8 cellular contexts compared by ENCODE assay signal in genomic region chr2:156334496-156335478, GRCh38.
DNase-seq lines count a peak whose midpoint lies in the region; ATAC-seq and TF ChIP-seq lines count a peak whose summit lies in the region.

No MANE protein-coding gene starts in this region.

- peak overlapping the region; percentile 63 for H3K4me3 ChIP-seq in OCI-LY1 (ENCODE audit: low read depth, low read length, poor library complexity, severe bottlenecking)
- H3K4me3 ChIP-seq in muscle layer of colon (ENCODE audit: low read depth in 1 of 2, low read length in 2 of 2): peak overlapping the region; percentile 74 to 91

- H3K27ac ChIP-seq in OCI-LY1 (ENCODE audit: low read depth, low read length, poor library complexity, severe bottlenecking) (no peak overlapping the region), muscle layer of colon (ENCODE audit: low read depth, low read length) (peak overlapping the region; percentile 81)

- peak; percentile 92 for DNase-seq in AG20443 (ENCODE audit: low spot score)
- peak; percentile 82 for DNase-seq in HK-2 (ENCODE audit: unreplicated experiment)
- peak; percentile 84 to 87 for DNase-seq in activated T-cell treated with anti-CD3 and anti-CD28 coated beads, Interleukin-2, amount 50 U/mL, for 48 hours
- DNase-seq in erythroblast (lab: John Stamatoyannopoulos, UW): peak; percentile 81 to 88
- peak; percentile 75 for DNase-seq in stimulated activated CD8-positive, alpha-beta memory T cell treated with anti-CD3 and anti-CD28 coated beads, Interleukin-7, amount 100 ng/mL, for 24 hours (ENCODE audit: low read depth)

- no peaks in the 10 kb centered on the region for H3K9me2 ChIP-seq in OCI-LY1 (ENCODE audit: low read depth, low read length)

- H3K36me3 ChIP-seq in OCI-LY1 (ENCODE audit: insufficient read depth, low read length) (no peaks in the 10 kb centered on the region), muscle layer of colon (ENCODE audit: insufficient read depth, low read length) (no peaks in the 10 kb centered on the region)

- H3K9me3 ChIP-seq in OCI-LY1 (ENCODE audit: low read length) (no peaks in the 10 kb centered on the region), muscle layer of colon (ENCODE audit: low read length) (no peaks in the 10 kb centered on the region)

- TF ChIP-seq CTCF in OCI-LY1 (IDR thresholded peaks at IDR 0.05; ENCODE audit: low read length): no peak

- peak; percentile 3 for ATAC-seq in GM19324 (IDR thresholded peaks at IDR 0.05; ENCODE audit: low FRiP score, unreplicated experiment)

- peak; percentile 63 for TF ChIP-seq POLR2A in erythroblast (IDR thresholded peaks at IDR 0.05; ENCODE audit: low read length)

- no peaks in the 10 kb centered on the region for H4K20me1 ChIP-seq in OCI-LY1 (ENCODE audit: insufficient read depth, low read length)

- no peaks in the 10 kb centered on the region for H3K79me2 ChIP-seq in OCI-LY1 (ENCODE audit: insufficient read depth, low read length)

- H2AFZ ChIP-seq in OCI-LY1 (ENCODE audit: low read length): no peak overlapping the region

- no peaks in the 10 kb centered on the region for H3K27me3 ChIP-seq in OCI-LY1 (ENCODE audit: insufficient read depth, low read length)
- H3K27me3 ChIP-seq in muscle layer of colon (ENCODE audit: control insufficient read depth in 1 of 2, insufficient read depth in 2 of 2, low read length in 2 of 2): peaks cover 8 to 9% of the 10 kb centered on the region in 2 donors

- H3K4me2 ChIP-seq in OCI-LY1 (ENCODE audit: low read length): peak overlapping the region; percentile 67

- no peaks in the 10 kb centered on the region for H3F3A ChIP-seq in OCI-LY1 (ENCODE audit: insufficient read depth, low read length)

- H3K9ac ChIP-seq in OCI-LY1 (ENCODE audit: low read length) (peak overlapping the region; percentile 44; the same call in 1 of the 2 replicates), muscle layer of colon (ENCODE audit: low read length) (peak overlapping the region; percentile 94)

- H3K4me1 ChIP-seq in OCI-LY1 (ENCODE audit: insufficient read depth, low read length, severe bottlenecking) (no peaks in the 10 kb centered on the region), muscle layer of colon (ENCODE audit: insufficient read depth, low read length) (peaks cover 5% of the 10 kb centered on the region)
